8 cellular contexts compared by ENCODE assay signal in genomic region chr12:121538699-121539061, GRCh38. TPM values are rescaled to one million over a fixed set of nuclear protein-coding genes. Genes with fewer than 3 reads are reported as not detected.
A peak's percentile ranks its signal among the peaks of the same experiment; 100 is the strongest.
DNase-seq lines count a peak whose midpoint lies in the region; ATAC-seq lines count a peak whose summit lies in the region.

No MANE protein-coding gene starts in this region.

- H3K4me3 Mint-ChIP-seq in T-helper 1 cell treated with Interleukin-12 subunit alpha and Interleukin-12 subunit beta and Interleukin-4 antibody, amounts not matched to agents 30 μg/mL and 1 μg/mL, for 36 hours = peak overlapping the region; percentile 74

- H3K9me3 ChIP-seq in endocrine pancreas (ENCODE audit: control insufficient read depth, low read length) = no peaks in the 10 kb centered on the region

- DNase-seq in T-helper 1 cell (no peak), NCI-H2196 treated with DMSO at 0.1 percent for 48 hours (lab: John Stamatoyannopoulos, UW; ENCODE audit: unreplicated experiment) (peak; percentile 52), mucosa of gallbladder (ENCODE audit: low spot score) (no peak), H4 (ENCODE audit: low spot score) (no peak)

- no peaks in the 10 kb centered on the region for H3K9me3 Mint-ChIP-seq in T-helper 1 cell treated with Interleukin-12 subunit alpha and Interleukin-12 subunit beta and Interleukin-4 antibody, amounts not matched to agents 30 μg/mL and 1 μg/mL, for 36 hours

- H3K27me3 Mint-ChIP-seq in T-helper 1 cell treated with Interleukin-12 subunit alpha and Interleukin-12 subunit beta and Interleukin-4 antibody, amounts not matched to agents 30 μg/mL and 1 μg/mL, for 36 hours (ENCODE audit: low read depth) = peaks cover 4% of the 10 kb centered on the region

- no peak overlapping the region for H3K27ac Mint-ChIP-seq in T-helper 1 cell treated with Interleukin-12 subunit alpha and Interleukin-12 subunit beta and Interleukin-4 antibody, amounts not matched to agents 30 μg/mL and 1 μg/mL, for 36 hours

- H3K9ac ChIP-seq in endocrine pancreas (ENCODE audit: control insufficient read depth, insufficient read depth, low read length) (no peak overlapping the region), rectal smooth muscle tissue (ENCODE audit: low read length) (peak overlapping the region; percentile 43)

- ATAC-seq in GM21423 (IDR thresholded peaks at IDR 0.05; ENCODE audit: unreplicated experiment) = no peak

- H3K4me3 ChIP-seq in endocrine pancreas (ENCODE audit: control insufficient read depth, insufficient read depth, low read length) (peak overlapping the region; percentile 35), rectal smooth muscle tissue (ENCODE audit: low read length) (no peak overlapping the region)

- no peaks in the 10 kb centered on the region for H3K36me3 ChIP-seq in endocrine pancreas (ENCODE audit: control insufficient read depth, insufficient read depth, low read length)
- H3K36me3 ChIP-seq in rectal smooth muscle tissue (ENCODE audit: control insufficient read depth, insufficient read depth, low read length) = no peaks in the 10 kb centered on the region

- H3K36me3 Mint-ChIP-seq in T-helper 1 cell treated with Interleukin-12 subunit alpha and Interleukin-12 subunit beta and Interleukin-4 antibody, amounts not matched to agents 30 μg/mL and 1 μg/mL, for 36 hours (ENCODE audit: low read depth) = peaks cover 15% of the 10 kb centered on the region

- no peaks in the 10 kb centered on the region for H3K27me3 ChIP-seq in endocrine pancreas (ENCODE audit: control insufficient read depth, insufficient read depth, low read length)
- no peaks in the 10 kb centered on the region for H3K27me3 ChIP-seq in rectal smooth muscle tissue (ENCODE audit: control insufficient read depth, insufficient read depth, low read length)

- H3K27ac ChIP-seq in rectal smooth muscle tissue (ENCODE audit: low read depth, low read length) = no peak overlapping the region

- peaks cover 36% of the 10 kb centered on the region for H3K4me1 Mint-ChIP-seq in T-helper 1 cell treated with Interleukin-12 subunit alpha and Interleukin-12 subunit beta and Interleukin-4 antibody, amounts not matched to agents 30 μg/mL and 1 μg/mL, for 36 hours (ENCODE audit: low read depth)

- H3K4me1 ChIP-seq in endocrine pancreas (ENCODE audit: control insufficient read depth, insufficient read depth, low read length) (no peaks in the 10 kb centered on the region), rectal smooth muscle tissue (ENCODE audit: control insufficient read depth, insufficient read depth, low read length) (peaks cover 9% of the 10 kb centered on the region)

RNA-seq across cellular contexts. Expression of gene KDM2B, which starts 42.1 kb away (rescaled TPM):
- total RNA-seq in mucosa of gallbladder = 26.9 TPM
- total RNA-seq in H4 (2014; rRNA removed; shearing (Covaris generic)) = 18.4 and 19.7 TPM in 2 replicates
